Comparison of ENCODE assay signal across 10 cellular contexts in the genomic region with DNA sequence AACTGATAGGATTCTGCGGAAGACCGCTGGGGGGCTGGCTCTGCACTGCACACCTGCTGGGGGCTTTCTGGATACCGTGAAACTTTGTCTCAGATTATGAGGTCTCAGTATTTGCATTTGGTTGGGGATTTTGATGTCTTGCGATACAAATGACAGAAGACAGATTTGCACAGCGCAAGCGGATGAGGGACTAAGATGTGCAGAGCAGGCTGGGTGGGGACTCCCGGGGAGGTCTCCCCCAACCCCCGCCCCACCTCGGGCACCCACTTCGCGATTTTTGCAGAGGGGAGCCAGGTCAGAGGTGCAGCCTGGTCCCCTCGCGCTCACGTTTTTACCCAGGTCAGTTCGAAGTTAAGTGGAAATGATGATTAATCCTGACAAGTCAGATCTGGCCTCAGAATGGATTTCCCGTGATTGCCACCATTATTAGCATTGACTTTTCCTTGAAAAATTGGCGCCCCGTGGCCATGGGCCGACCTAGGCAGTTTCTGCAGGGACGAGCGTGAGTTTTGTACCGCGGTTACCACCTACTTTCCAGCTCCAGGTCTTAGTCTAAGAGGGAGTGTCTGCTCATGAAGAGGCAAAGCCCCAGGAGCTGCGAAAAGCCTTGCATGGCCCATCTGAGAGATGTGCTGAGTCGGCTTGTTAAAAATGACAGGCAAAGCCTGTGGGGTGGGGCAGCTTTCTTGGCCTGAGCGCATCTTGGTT. TPM values are rescaled to one million over a fixed set of nuclear protein-coding genes. Genes with fewer than 3 reads are reported as not detected.
DNase-seq lines count a peak whose midpoint lies in the region; ATAC-seq and TF ChIP-seq lines count a peak whose summit lies in the region.
"Had no signal": no experiment of that assay in that cellular context is flagged by ENCODE, and none has a peak within 500 bp of the region (broad histone marks: within the 10 kb centered on the region; RNA-seq: fewer than 3 reads in every experiment).

No MANE protein-coding gene starts in this region.

- no peak overlapping the region for H3K27ac ChIP-seq in CD8-positive, alpha-beta memory T cell (ENCODE audit: low read depth, low read length)
- H3K27ac ChIP-seq: left lung had no signal

- H3K4me1 Mint-ChIP-seq in CD8-positive, alpha-beta memory T cell: peaks cover 21 to 34% (median 22%) of the 10 kb centered on the region in 3 donors
- peaks cover 32% of the 10 kb centered on the region for H3K4me1 Mint-ChIP-seq in activated naive CD8-positive, alpha-beta T cell treated with anti-CD3 and anti-CD28 coated beads, Interleukin-2, amount 50 U/mL, for 24 hours
- peaks cover 14 to 18% of the 10 kb centered on the region in 2 donors for H3K4me1 Mint-ChIP-seq in natural killer cell

- POLR2A ChIA-PET in CD8-positive, alpha-beta memory T cell (lab: Charles Lee): no interaction called here

- H3K4me1 ChIP-seq in CD8-positive, alpha-beta memory T cell (ENCODE audit: insufficient read depth, low read length): peaks cover 22% of the 10 kb centered on the region
- H3K4me1 ChIP-seq in HAP-1: no peaks in the 10 kb centered on the region; the same call in none of the 2 replicates

- H3K9me3 Mint-ChIP-seq in CD8-positive, alpha-beta memory T cell: no peaks in the 10 kb centered on the region
- no peaks in the 10 kb centered on the region for H3K9me3 Mint-ChIP-seq in activated naive CD8-positive, alpha-beta T cell treated with anti-CD3 and anti-CD28 coated beads, Interleukin-2, amount 50 U/mL, for 24 hours
- no peaks in the 10 kb centered on the region for H3K9me3 Mint-ChIP-seq in natural killer cell

- DNase-seq in CD8-positive, alpha-beta memory T cell: peak in 1 of 5 donors; percentile 29
- DNase-seq in HAP-1 (ENCODE audit: low spot score in 2 of 2) (no peak), natural killer cell (no peak), HCEC 1CT (no peak), OCI-M2 (lab: John Stamatoyannopoulos, UW; ENCODE audit: unreplicated experiment) (no peak)
- peak; percentile 16 for DNase-seq in activated naive CD8-positive, alpha-beta T cell treated with anti-CD3 and anti-CD28 coated beads, Interleukin-2, amount 50 U/mL, for 24 hours
- DNase-seq: NCI-H2081 treated with DMSO at 0.1 percent for 48 hours had no signal

- peaks cover 56% of the 10 kb centered on the region for H3K27me3 ChIP-seq in CD8-positive, alpha-beta memory T cell (ENCODE audit: insufficient read depth, low read length, poor library complexity, severe bottlenecking)
- H3K27me3 ChIP-seq in HAP-1 (ENCODE audit: low read depth): peaks cover 41% of the 10 kb centered on the region

- ATAC-seq in activated naive CD8-positive, alpha-beta T cell treated with anti-CD3 and anti-CD28 coated beads, Interleukin-2, amount 50 U/mL, for 24 hours: peak; percentile 42
- ATAC-seq in natural killer cell: no peak
- no peak for ATAC-seq in GM18502 (IDR thresholded peaks at IDR 0.05; ENCODE audit: poor library complexity, unreplicated experiment)
- no peak for ATAC-seq in GM18873 (IDR thresholded peaks at IDR 0.05; ENCODE audit: low FRiP score, unreplicated experiment)

- H3K36me3 ChIP-seq in CD8-positive, alpha-beta memory T cell (ENCODE audit: insufficient read depth, low read length): no peaks in the 10 kb centered on the region
- H3K36me3 ChIP-seq in HAP-1 (replicated peaks): no peaks in the 10 kb centered on the region
- H3K36me3 ChIP-seq: left lung had no signal

- H3K4me3 ChIP-seq in CD8-positive, alpha-beta memory T cell (ENCODE audit: low read length): peak overlapping the region; percentile 50
- peak overlapping the region; percentile 37; the same call in 1 of the 2 replicates for H3K4me3 ChIP-seq in HAP-1

- CTCF ChIA-PET in CD8-positive, alpha-beta memory T cell (lab: Charles Lee): interaction anchor here (1.5 kb wide), 1 partner anchor 10 kb away, joined by 4 read pairs; no protein-coding TSS in a partner anchor

- H3K4me3 Mint-ChIP-seq in CD8-positive, alpha-beta memory T cell: peak overlapping the region; percentile 31 to 83 (median 74)
- peak overlapping the region; percentile 59 for H3K4me3 Mint-ChIP-seq in activated naive CD8-positive, alpha-beta T cell treated with anti-CD3 and anti-CD28 coated beads, Interleukin-2, amount 50 U/mL, for 24 hours
- H3K4me3 Mint-ChIP-seq in natural killer cell: peak overlapping the region; percentile 55

- H3K9me3 ChIP-seq in CD8-positive, alpha-beta memory T cell (ENCODE audit: low read length): no peaks in the 10 kb centered on the region
- H3K9me3 ChIP-seq in HAP-1: no peaks in the 10 kb centered on the region
- H3K9me3 ChIP-seq: left lung had no signal

- intact Hi-C loops in natural killer cell (cut with micrococcal nuclease): no loop called here

- peak overlapping the region in 2 of 8 donors; percentile 25 to 36 for H3K27ac Mint-ChIP-seq in CD8-positive, alpha-beta memory T cell
- peak overlapping the region; percentile 15 for H3K27ac Mint-ChIP-seq in activated naive CD8-positive, alpha-beta T cell treated with anti-CD3 and anti-CD28 coated beads, Interleukin-2, amount 50 U/mL, for 24 hours
- H3K27ac Mint-ChIP-seq in natural killer cell: no peak overlapping the region

- no peaks in the 10 kb centered on the region for H3K36me3 Mint-ChIP-seq in CD8-positive, alpha-beta memory T cell
- H3K36me3 Mint-ChIP-seq in activated naive CD8-positive, alpha-beta T cell treated with anti-CD3 and anti-CD28 coated beads, Interleukin-2, amount 50 U/mL, for 24 hours (ENCODE audit: low read depth): no peaks in the 10 kb centered on the region
- no peaks in the 10 kb centered on the region for H3K36me3 Mint-ChIP-seq in natural killer cell

- no peak for TF ChIP-seq CTCF in natural killer cell (IDR thresholded peaks at IDR 0.05)

- in situ Hi-C loops in HAP-1 (cut with MboI; ENCODE audit: low sequenced_read_pairs): loop anchor here (25.0 kb wide), 1 partner anchor 643 kb away; no protein-coding TSS in a partner anchor

- peaks cover 48 to 75% of the 10 kb centered on the region in 2 donors for H3K27me3 Mint-ChIP-seq in CD8-positive, alpha-beta memory T cell
- peaks cover 56% of the 10 kb centered on the region for H3K27me3 Mint-ChIP-seq in activated naive CD8-positive, alpha-beta T cell treated with anti-CD3 and anti-CD28 coated beads, Interleukin-2, amount 50 U/mL, for 24 hours
- H3K27me3 Mint-ChIP-seq in natural killer cell (ENCODE audit: low read depth in 2 of 2): peaks cover 62 to 68% of the 10 kb centered on the region in 2 donors

RNA-seq across cellular contexts. Expression of a gene that starts 1.3 kb away (rescaled TPM):
- total RNA-seq in CD8-positive, alpha-beta memory T cell: 10 to 100 TPM; 27.3 to 27.6 TPM
- not detected for polyA plus RNA-seq in CD8-positive, alpha-beta memory T cell
- under 1 TPM in 1 of 3 donors, not detected in 2; 0.40 TPM for total RNA-seq in natural killer cell

RNA-seq across cellular contexts. Expression of a gene that starts 33.2 kb away (rescaled TPM):
- 1 to 10 TPM in 1 of 2 experiments, under 1 TPM in 1; 0.85 to 1.0 TPM for total RNA-seq in CD8-positive, alpha-beta memory T cell
- 0.09 TPM for polyA plus RNA-seq in CD8-positive, alpha-beta memory T cell
- total RNA-seq in natural killer cell: under 1 TPM in 1 of 3 donors, not detected in 2; 0.18 TPM

RNA-seq across cellular contexts. Expression of a gene that starts 38.0 kb away (rescaled TPM):
- total RNA-seq in CD8-positive, alpha-beta memory T cell: 1 to 10 TPM; 7.3 to 7.7 TPM
- not detected for polyA plus RNA-seq in CD8-positive, alpha-beta memory T cell
- 1 to 10 TPM in 1 of 3 donors, under 1 TPM in 2; 0.23 to 1.3 (median 0.26) TPM for total RNA-seq in natural killer cell

Comparison
In these comparisons a context has a peak if more than half of its experiments do, and no peak if none do; other contexts are left out.
1. RNA of a gene that starts 1.3 kb away (total RNA-seq): 27.3 to 27.6 TPM in CD8-positive, alpha-beta memory T cell; 0.40 TPM in natural killer cell; every median in the first group is over 10 times any median in the second.
2. Peak in every context shown above with its lines, with median percentiles within 50 percentile points of each other: H3K4me3 Mint-ChIP-seq.